In the genomic region with DNA sequence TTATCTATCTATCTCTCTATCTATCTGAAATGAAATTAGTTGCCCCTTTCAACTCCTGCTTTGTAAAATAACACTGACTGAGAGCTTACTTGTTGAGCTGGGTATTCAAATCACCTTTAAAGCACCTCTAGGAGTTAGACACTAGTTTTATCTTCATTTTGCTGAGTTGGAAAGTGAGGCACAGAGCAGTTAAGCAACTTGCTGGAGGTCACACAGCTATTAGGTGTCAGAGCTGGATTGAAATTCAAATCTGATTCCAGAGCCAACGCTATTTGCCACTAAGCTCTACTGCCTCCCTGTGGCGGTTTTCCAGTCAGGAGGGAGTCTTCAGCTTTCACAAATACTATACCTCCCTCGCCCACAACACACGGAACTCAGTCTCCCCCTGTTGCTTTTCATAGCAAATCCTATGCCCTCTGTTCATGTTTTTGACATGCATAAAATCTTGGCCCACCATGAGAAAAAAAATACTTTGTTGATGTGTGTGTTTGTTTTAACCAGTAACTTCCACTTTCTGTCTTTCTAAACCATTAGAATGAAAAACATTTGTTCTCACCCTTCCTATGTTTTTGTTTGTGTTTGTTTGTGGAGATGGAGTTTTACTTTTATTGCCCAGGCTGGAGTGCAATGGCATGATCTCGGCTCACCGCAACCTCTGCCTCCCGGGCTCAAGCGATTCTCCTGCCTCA, we compare ENCODE assay signal across 8 cellular contexts.
A peak's percentile ranks its signal among the peaks of the same experiment; 100 is the strongest.
DNase-seq lines count a peak whose midpoint lies in the region; ATAC-seq, FAIRE-seq and TF ChIP-seq lines count a peak whose summit lies in the region.

No MANE protein-coding gene starts in this region.

- no peaks in the 10 kb centered on the region for H4K20me1 ChIP-seq in DND-41 (ENCODE audit: insufficient read depth, low read length)

- no peaks in the 10 kb centered on the region for H3K9me3 ChIP-seq in DND-41 (ENCODE audit: insufficient read depth, low read length, severe bottlenecking)
- no peaks in the 10 kb centered on the region for H3K9me3 ChIP-seq in MG63

- H3K27ac Mint-ChIP-seq in endothelial cell (ENCODE audit: unreplicated experiment) (no peak overlapping the region), progenitor cell of endocrine pancreas (no peak overlapping the region)

- H3K4me3 Mint-ChIP-seq in endothelial cell (ENCODE audit: unreplicated experiment) (no peak overlapping the region), progenitor cell of endocrine pancreas (ENCODE audit: low read depth) (no peak overlapping the region)

- H3K27me3 ChIP-seq in DND-41 (ENCODE audit: insufficient read depth, low read length, poor library complexity): no peaks in the 10 kb centered on the region
- no peaks in the 10 kb centered on the region for H3K27me3 ChIP-seq in MG63

- TF ChIP-seq CTCF in DND-41 (IDR thresholded peaks at IDR 0.05; ENCODE audit: borderline replicate concordance, extremely low read depth, low read length, poor library complexity, severe bottlenecking) (peak; percentile 77), endothelial cell (IDR thresholded peaks at IDR 0.05; ENCODE audit: unreplicated experiment) (peak; percentile 57), progenitor cell of endocrine pancreas (IDR thresholded peaks at IDR 0.05; ENCODE audit: unreplicated experiment) (peak; percentile 37)

- no peaks in the 10 kb centered on the region for H3K79me2 ChIP-seq in DND-41 (ENCODE audit: insufficient read depth, low read length)

- DNase-seq in DND-41: peak; percentile 82
- peak; percentile 56 for DNase-seq in MG63
- DNase-seq in activated CD4-positive, alpha-beta T cell treated with anti-CD3 and anti-CD28 coated beads, Interleukin-2, amount 50 U/mL, for 1 hour: peak; percentile 53
- peak; percentile 41 for DNase-seq in endothelial cell (ENCODE audit: low spot score)
- DNase-seq in progenitor cell of endocrine pancreas (ENCODE audit: low spot score, unreplicated experiment): no peak
- DNase-seq in GM12891 (ENCODE audit: insufficient read length, low spot score): no peak

- H3K4me1 Mint-ChIP-seq in endothelial cell (ENCODE audit: unreplicated experiment) (peaks cover 38% of the 10 kb centered on the region), progenitor cell of endocrine pancreas (ENCODE audit: low read depth) (no peaks in the 10 kb centered on the region)

- H3K9me3 Mint-ChIP-seq in endothelial cell (ENCODE audit: unreplicated experiment) (no peaks in the 10 kb centered on the region), progenitor cell of endocrine pancreas (ENCODE audit: low read depth) (no peaks in the 10 kb centered on the region)

- no peak overlapping the region for H3K4me2 ChIP-seq in DND-41 (ENCODE audit: insufficient read depth, low read length)

- ATAC-seq in DND-41 (ENCODE audit: insufficient read depth, low read depth): peak; percentile 90
- no peak for ATAC-seq in GM21390 (IDR thresholded peaks at IDR 0.05; ENCODE audit: unreplicated experiment)
- ATAC-seq in HG03565 (IDR thresholded peaks at IDR 0.05; ENCODE audit: unreplicated experiment): no peak

- H2AFZ ChIP-seq in DND-41 (ENCODE audit: low read depth, low read length): no peak overlapping the region

- H3K4me3 ChIP-seq in DND-41 (ENCODE audit: low read depth in 1 of 2, low read length in 2 of 2) (no peak overlapping the region), MG63 (no peak overlapping the region)

- FAIRE-seq in GM12891 (lab: Jason Lieb, UNC): no peak

- H3K9ac ChIP-seq in DND-41 (ENCODE audit: low read depth, low read length): no peak overlapping the region

- H3K36me3 Mint-ChIP-seq in endothelial cell (ENCODE audit: low read depth, unreplicated experiment) (peaks cover 3% of the 10 kb centered on the region), progenitor cell of endocrine pancreas (ENCODE audit: insufficient read depth) (no peaks in the 10 kb centered on the region)

- peaks cover 20% of the 10 kb centered on the region for H3K4me1 ChIP-seq in DND-41 (ENCODE audit: insufficient read depth, low read length)

- H3K36me3 ChIP-seq in DND-41 (ENCODE audit: insufficient read depth, low read length) (no peaks in the 10 kb centered on the region), MG63 (no peaks in the 10 kb centered on the region)

- H3K27me3 Mint-ChIP-seq in endothelial cell (ENCODE audit: unreplicated experiment) (peaks cover 8% of the 10 kb centered on the region), progenitor cell of endocrine pancreas (no peaks in the 10 kb centered on the region)

- TF ChIP-seq POLR2A in GM12891 (IDR thresholded peaks at IDR 0.05; ENCODE audit: low read depth, low read length): no peak

- H3K27ac ChIP-seq in DND-41 (ENCODE audit: low read length): no peak overlapping the region

TF ChIP-seq in GM12891, 5 proteins besides CTCF, POLR2A, EP300 and RAD21:
- TF ChIP-seq TAF1 (IDR thresholded peaks at IDR 0.05; ENCODE audit: low read depth, low read length) (no peak), SPI1 (IDR thresholded peaks at IDR 0.05; ENCODE audit: low read depth, low read length) (no peak), POU2F2 (IDR thresholded peaks at IDR 0.05; ENCODE audit: low read depth, low read length) (no peak), POLR2AphosphoS5 (IDR thresholded peaks at IDR 0.05; ENCODE audit: low read depth, low read length) (no peak), PAX5 (IDR thresholded peaks at IDR 0.05; ENCODE audit: insufficient read depth, low read length, severe bottlenecking) (no peak)

Comparison
In these comparisons a context has a peak if more than half of its experiments do, and no peak if none do; other contexts are left out.
1. DNase-seq: peak in DND-41 (single experiment), MG63 (single experiment), activated CD4-positive, alpha-beta T cell treated with anti-CD3 and anti-CD28 coated beads, Interleukin-2, amount 50 U/mL, for 1 hour (single experiment) and endothelial cell (single experiment); none in progenitor cell of endocrine pancreas (single experiment) and GM12891 (single experiment).
2. Peak in every context shown above with its lines, with median percentiles within 50 percentile points of each other: CTCF ChIP-seq.